11 cellular contexts compared by ENCODE assay signal in genomic region chr10:49080071-49080470, GRCh38. TPM values are rescaled to one million over a fixed set of nuclear protein-coding genes. Genes with fewer than 3 reads are reported as not detected.
DNase-seq lines count a peak whose midpoint lies in the region; ATAC-seq, FAIRE-seq and TF ChIP-seq lines count a peak whose summit lies in the region.
"Had no signal": no experiment of that assay in that cellular context is flagged by ENCODE, and none has a peak within 500 bp of the region (broad histone marks: within the 10 kb centered on the region; RNA-seq: fewer than 3 reads in every experiment).

No MANE protein-coding gene starts in this region.

- H3K27me3 ChIP-seq in liver (ENCODE audit: control insufficient read depth in 4 of 4, insufficient read depth in 4 of 4, low read length in 3 of 4): no peaks in the 10 kb centered on the region
- peaks cover 0 to 1% of the 10 kb centered on the region in 2 experiments; a peak in 1 of 5 replicates for H3K27me3 ChIP-seq in HepG2 (ENCODE audit: control insufficient read depth in 1 of 2, insufficient read depth in 2 of 2, low read length in 2 of 2)
- H3K27me3 ChIP-seq in right cardiac atrium (ENCODE audit: control insufficient read depth, insufficient read depth): no peaks in the 10 kb centered on the region
- no peaks in the 10 kb centered on the region for H3K27me3 ChIP-seq in upper lobe of right lung

- peaks cover 49% of the 10 kb centered on the region for H3K4me1 Mint-ChIP-seq in activated T-helper 2 cell treated with anti-CD3 and anti-CD28 coated beads, Interferon-gamma antibody, Interleukin-2, Interleukin-4, amounts not matched to agents 10 μg/mL and 5 μg/mL and 100 μg/mL, durations not matched to agents 14 hours and 24 hours and 36 hours (ENCODE audit: low read depth)

- DNase-seq in HepG2 (ENCODE audit: low spot score) (no peak), right cardiac atrium (peak in 2 of 3 donors; percentile 40 to 73), upper lobe of right lung (peak; percentile 80), H4 (ENCODE audit: low spot score) (no peak), SIG-M5 (lab: John Stamatoyannopoulos, UW) (no peak)
- DNase-seq in activated T-helper 2 cell treated with anti-CD3 and anti-CD28 coated beads, Interferon-gamma antibody, Interleukin-2, Interleukin-4, amounts not matched to agents 10 μg/mL and 5 μg/mL and 100 μg/mL, durations not matched to agents 14 hours and 24 hours and 36 hours (ENCODE audit: low spot score): no peak
- no peak for DNase-seq in stimulated activated CD4-positive, alpha-beta T cell treated with anti-CD3 and anti-CD28 coated beads, Interleukin-15, amount 100 ng/mL, for 24 hours
- DNase-seq: CD4-positive, alpha-beta T cell; SHP77 had no signal

- no peaks in the 10 kb centered on the region for H4K20me1 ChIP-seq in HepG2 (ENCODE audit: insufficient read depth, low read length)

- H3K27ac ChIP-seq in liver (ENCODE audit: low read depth in 1 of 2, low read length in 2 of 2) (peak overlapping the region; percentile 59 to 64), HepG2 (ENCODE audit: extremely low read length, insufficient read depth, low read length) (no peak overlapping the region), right cardiac atrium (ENCODE audit: low read length) (no peak overlapping the region), upper lobe of right lung (peak overlapping the region; percentile 47)
- H3K27ac ChIP-seq: epithelial cell of prostate had no signal

- no peak for FAIRE-seq in HepG2 (lab: Jason Lieb, UNC)

- H3K9me3 Mint-ChIP-seq in activated T-helper 2 cell treated with anti-CD3 and anti-CD28 coated beads, Interferon-gamma antibody, Interleukin-2, Interleukin-4, amounts not matched to agents 10 μg/mL and 5 μg/mL and 100 μg/mL, durations not matched to agents 14 hours and 24 hours and 36 hours: no peaks in the 10 kb centered on the region
- H3K9me3 Mint-ChIP-seq: CD4-positive, alpha-beta T cell had no signal

- no peak overlapping the region for H3K4me3 Mint-ChIP-seq in activated T-helper 2 cell treated with anti-CD3 and anti-CD28 coated beads, Interferon-gamma antibody, Interleukin-2, Interleukin-4, amounts not matched to agents 10 μg/mL and 5 μg/mL and 100 μg/mL, durations not matched to agents 14 hours and 24 hours and 36 hours (ENCODE audit: low read depth)
- H3K4me3 Mint-ChIP-seq: CD4-positive, alpha-beta T cell had no signal

- TF ChIP-seq POLR2A in HepG2 (IDR thresholded peaks at IDR 0.05; ENCODE audit: insufficient read depth in 1 of 2, low read depth in 2 of 2, low read length in 2 of 2): no peak

- no peak overlapping the region for H2AFZ ChIP-seq in HepG2 (ENCODE audit: low read length)

- no peaks in the 10 kb centered on the region for H3K79me2 ChIP-seq in HepG2 (ENCODE audit: insufficient read depth, low read length)

- 16% methylated on average over 1 of the region's 1 CpG for WGBS in liver
- WGBS in HepG2 (ENCODE audit: low lambda C conversion rate): 0% methylated on average over 1 of the region's 1 CpG
- WGBS in right cardiac atrium: 21% methylated on average over 1 of the region's 1 CpG

- H3K36me3 Mint-ChIP-seq in activated T-helper 2 cell treated with anti-CD3 and anti-CD28 coated beads, Interferon-gamma antibody, Interleukin-2, Interleukin-4, amounts not matched to agents 10 μg/mL and 5 μg/mL and 100 μg/mL, durations not matched to agents 14 hours and 24 hours and 36 hours (ENCODE audit: low read depth): no peaks in the 10 kb centered on the region

- H3K4me3 ChIP-seq in liver (ENCODE audit: low read depth in 1 of 3, low read length in 3 of 3) (no peak overlapping the region), HepG2 (replicated peaks in 1 of 3; ENCODE audit: insufficient read depth in 1 of 3, low read depth in 2 of 3, low read length in 3 of 3) (no peak overlapping the region), right cardiac atrium (ENCODE audit: low read length) (no peak overlapping the region), upper lobe of right lung (no peak overlapping the region)

- CTCF ChIA-PET in HepG2 (lab: Yijun Ruan, JAX; ENCODE audit: low intra/inter-chr PET ratio, low total read pairs): no interaction called here

- peaks cover 18 to 63% (median 48%) of the 10 kb centered on the region in 4 donors for H3K4me1 ChIP-seq in liver (ENCODE audit: control insufficient read depth in 4 of 4, insufficient read depth in 4 of 4, low read length in 3 of 4)
- peaks cover 18% of the 10 kb centered on the region for H3K4me1 ChIP-seq in HepG2 (ENCODE audit: insufficient read depth, low read length)
- H3K4me1 ChIP-seq in right cardiac atrium (ENCODE audit: control insufficient read depth, insufficient read depth, low read length): peaks cover 19% of the 10 kb centered on the region
- peaks cover 53% of the 10 kb centered on the region for H3K4me1 ChIP-seq in upper lobe of right lung

- POLR2A ChIA-PET in HepG2 (lab: Yijun Ruan, JAX): no interaction called here

- in situ Hi-C loops in HepG2 (cut with HindIII; ENCODE audit: extremely low pct_ligation_motif_present, low pct_unique_long_range_greater_than_20kb): no loop called here

- ATAC-seq in HepG2: no peak
- peak; percentile 58 to 84 for ATAC-seq in right cardiac atrium
- peak; percentile 91 for ATAC-seq in upper lobe of right lung

- no TSS peak for BruUV-seq in HepG2 (replicated peaks; lab: Mats Ljungman, UMichigan)

- no peak overlapping the region for H3K4me2 ChIP-seq in HepG2 (ENCODE audit: low read depth, low read length)

- intact Hi-C loops in HepG2 (cut with micrococcal nuclease; ENCODE audit: unreplicated experiment): no loop called here
- intact Hi-C loops in activated T-helper 2 cell treated with anti-CD3 and anti-CD28 coated beads, Interferon-gamma antibody, Interleukin-2, Interleukin-4, amounts not matched to agents 10 μg/mL and 5 μg/mL and 100 μg/mL, durations not matched to agents 14 hours and 24 hours and 36 hours (cut with micrococcal nuclease): loop anchor here (1.0 kb wide), 1 partner anchor 97 kb away; no protein-coding TSS in a partner anchor
- intact Hi-C loops in right cardiac atrium (cut with DNase I): no loop called here
- intact Hi-C loops in upper lobe of right lung (cut with DNase I): no loop called here

- TF ChIP-seq RAD21 in liver (IDR thresholded peaks at IDR 0.05) (no peak), HepG2 (CRISPR knock-in tag; IDR thresholded peaks at IDR 0.05) (no peak)

- no peaks in the 10 kb centered on the region for H3K27me3 Mint-ChIP-seq in activated T-helper 2 cell treated with anti-CD3 and anti-CD28 coated beads, Interferon-gamma antibody, Interleukin-2, Interleukin-4, amounts not matched to agents 10 μg/mL and 5 μg/mL and 100 μg/mL, durations not matched to agents 14 hours and 24 hours and 36 hours (ENCODE audit: low read depth)

- H3K36me3 ChIP-seq in liver (ENCODE audit: control insufficient read depth in 4 of 4, insufficient read depth in 3 of 4, low read depth in 1 of 4, low read length in 3 of 4) (no peaks in the 10 kb centered on the region), HepG2 (replicated peaks in 1 of 2; ENCODE audit: control insufficient read depth in 1 of 2, insufficient read depth in 2 of 2, low read length in 2 of 2) (no peaks in the 10 kb centered on the region), upper lobe of right lung (no peaks in the 10 kb centered on the region)

- H3K27ac Mint-ChIP-seq in activated T-helper 2 cell treated with anti-CD3 and anti-CD28 coated beads, Interferon-gamma antibody, Interleukin-2, Interleukin-4, amounts not matched to agents 10 μg/mL and 5 μg/mL and 100 μg/mL, durations not matched to agents 14 hours and 24 hours and 36 hours: peak overlapping the region; percentile 64
- H3K27ac Mint-ChIP-seq: CD4-positive, alpha-beta T cell had no signal

- TF ChIP-seq EP300 in HepG2 (IDR thresholded peaks at IDR 0.05; ENCODE audit: low read depth in 2 of 2, low read length in 2 of 2) (no peak), HepG2 (CRISPR knock-in tag; IDR thresholded peaks at IDR 0.05; ENCODE audit: borderline replicate concordance) (no peak)

- no peaks in the 10 kb centered on the region for H3K9me3 ChIP-seq in liver (ENCODE audit: control insufficient read depth in 4 of 4, low read length in 3 of 4)
- no peaks in the 10 kb centered on the region for H3K9me3 ChIP-seq in HepG2 (ENCODE audit: low read length)
- no peaks in the 10 kb centered on the region for H3K9me3 ChIP-seq in right cardiac atrium (ENCODE audit: control insufficient read depth, low read length)
- no peaks in the 10 kb centered on the region for H3K9me3 ChIP-seq in upper lobe of right lung

- H3K9ac ChIP-seq in liver (ENCODE audit: low read depth in 1 of 2, low read length in 2 of 2) (no peak overlapping the region), HepG2 (ENCODE audit: insufficient read depth, low read depth, low read length) (no peak overlapping the region)

- TF ChIP-seq CTCF in liver (IDR thresholded peaks at IDR 0.05; ENCODE audit: low read depth, low read length, missing input control) (no peak), HepG2 (CRISPR knock-in tag; IDR thresholded peaks at IDR 0.05) (no peak), upper lobe of right lung (IDR thresholded peaks at IDR 0.05) (no peak)

RNA-seq across cellular contexts. Expression of gene VSTM4, which starts 35.3 kb away (rescaled TPM):
- total RNA-seq in liver (1 to 10 TPM; 1.0 to 3.0 TPM), HepG2 (2016; rRNA removed; fragmentation: Illumina TruSeq; extraction: Trizol) (not detected in 2 replicates), right cardiac atrium (10 to 100 TPM; 20.3 to 23.8 (median 22.1) TPM), upper lobe of right lung (19.5 TPM)
- polyA plus RNA-seq in liver (1 to 10 TPM; 1.1 to 3.1 TPM), HepG2 (2011; rRNA removed) (not detected in 2 replicates), right cardiac atrium (9.9 TPM)
- total RNA-seq in HepG2 (2016; cell fraction: cytosol; rRNA removed; fragmentation: Illumina TruSeq; extraction: Trizol; ENCODE audit: low read depth): not detected in 2 replicates
- total RNA-seq in HepG2 (2016; cell fraction: insoluble cytoplasmic fraction; rRNA removed; fragmentation: Illumina TruSeq; extraction: Trizol): not detected in 2 replicates
- total RNA-seq in HepG2 (2016; cell fraction: membrane; rRNA removed; fragmentation: Illumina TruSeq; extraction: Trizol): not detected in 2 replicates
- not detected in 2 replicates for total RNA-seq in HepG2 (2016; cell fraction: nucleus; rRNA removed; fragmentation: Illumina TruSeq; extraction: Trizol)
- polyA plus RNA-seq in HepG2 (2011; cell fraction: cytosol; rRNA removed): not detected in 2 replicates
- polyA plus RNA-seq in HepG2 (2011; cell fraction: nucleus; rRNA removed): not detected in 2 replicates
- not detected in 2 replicates for polyA plus RNA-seq in HepG2 (2012)
- polyA plus RNA-seq in HepG2 (2016; cell fraction: cytosol; fragmentation: Illumina TruSeq; extraction: Trizol; ENCODE audit: low read depth): not detected in 2 replicates
- polyA plus RNA-seq in HepG2 (2016; cell fraction: insoluble cytoplasmic fraction; fragmentation: Illumina TruSeq; extraction: Trizol; ENCODE audit: low read depth): not detected in 2 replicates
- not detected in 2 replicates for polyA plus RNA-seq in HepG2 (2016; cell fraction: membrane; fragmentation: Illumina TruSeq; extraction: Trizol; ENCODE audit: low read depth)
- not detected in 2 replicates for polyA plus RNA-seq in HepG2 (2016; cell fraction: nucleus; fragmentation: Illumina TruSeq; extraction: Trizol; ENCODE audit: insufficient read depth, low read depth)
- 0.04 TPM in 1 of 2 replicates, not detected in the other for polyA minus RNA-seq in HepG2 (2011; rRNA and poly(A)+ RNA removed; ENCODE audit: low replicate concordance)
- polyA minus RNA-seq in HepG2 (2011; cell fraction: cytosol; rRNA and poly(A)+ RNA removed): not detected in 2 replicates
- not detected in 2 replicates for polyA minus RNA-seq in HepG2 (2011; cell fraction: nucleus; rRNA and poly(A)+ RNA removed)
- total RNA-seq in activated T-helper 2 cell treated with anti-CD3 and anti-CD28 coated beads, Interferon-gamma antibody, Interleukin-2, Interleukin-4, amounts not matched to agents 10 μg/mL and 5 μg/mL and 100 μg/mL, durations not matched to agents 14 hours and 24 hours and 36 hours: 0.53 and 0.57 TPM in 2 replicates
- total RNA-seq in H4 (2014; rRNA removed; shearing (Covaris generic)): 0.23 and 0.29 TPM in 2 replicates

RNA-seq across cellular contexts. Expression of gene FAM170B, which starts 53.8 kb away (rescaled TPM):
- not detected for total RNA-seq in liver
- not detected for polyA plus RNA-seq in liver
- not detected in 2 replicates for total RNA-seq in HepG2 (2016; rRNA removed; fragmentation: Illumina TruSeq; extraction: Trizol)
- not detected in 2 replicates for total RNA-seq in HepG2 (2016; cell fraction: cytosol; rRNA removed; fragmentation: Illumina TruSeq; extraction: Trizol; ENCODE audit: low read depth)
- total RNA-seq in HepG2 (2016; cell fraction: insoluble cytoplasmic fraction; rRNA removed; fragmentation: Illumina TruSeq; extraction: Trizol): not detected in 2 replicates
- not detected in 2 replicates for total RNA-seq in HepG2 (2016; cell fraction: membrane; rRNA removed; fragmentation: Illumina TruSeq; extraction: Trizol)
- not detected in 2 replicates for total RNA-seq in HepG2 (2016; cell fraction: nucleus; rRNA removed; fragmentation: Illumina TruSeq; extraction: Trizol)
- not detected in 2 replicates for polyA plus RNA-seq in HepG2 (2011; rRNA removed)
- polyA plus RNA-seq in HepG2 (2011; cell fraction: cytosol; rRNA removed): not detected in 2 replicates
- not detected in 2 replicates for polyA plus RNA-seq in HepG2 (2011; cell fraction: nucleus; rRNA removed)
- not detected in 2 replicates for polyA plus RNA-seq in HepG2 (2012)
- polyA plus RNA-seq in HepG2 (2016; cell fraction: cytosol; fragmentation: Illumina TruSeq; extraction: Trizol; ENCODE audit: low read depth): not detected in 2 replicates
- not detected in 2 replicates for polyA plus RNA-seq in HepG2 (2016; cell fraction: insoluble cytoplasmic fraction; fragmentation: Illumina TruSeq; extraction: Trizol; ENCODE audit: low read depth)
- not detected in 2 replicates for polyA plus RNA-seq in HepG2 (2016; cell fraction: membrane; fragmentation: Illumina TruSeq; extraction: Trizol; ENCODE audit: low read depth)
- not detected in 2 replicates for polyA plus RNA-seq in HepG2 (2016; cell fraction: nucleus; fragmentation: Illumina TruSeq; extraction: Trizol; ENCODE audit: insufficient read depth, low read depth)
- not detected in 2 replicates for polyA minus RNA-seq in HepG2 (2011; rRNA and poly(A)+ RNA removed; ENCODE audit: low replicate concordance)
- not detected in 2 replicates for polyA minus RNA-seq in HepG2 (2011; cell fraction: cytosol; rRNA and poly(A)+ RNA removed)
- polyA minus RNA-seq in HepG2 (2011; cell fraction: nucleus; rRNA and poly(A)+ RNA removed): not detected in 2 replicates
- total RNA-seq in activated T-helper 2 cell treated with anti-CD3 and anti-CD28 coated beads, Interferon-gamma antibody, Interleukin-2, Interleukin-4, amounts not matched to agents 10 μg/mL and 5 μg/mL and 100 μg/mL, durations not matched to agents 14 hours and 24 hours and 36 hours: not detected in 2 replicates
- total RNA-seq in right cardiac atrium: not detected
- not detected for polyA plus RNA-seq in right cardiac atrium
- total RNA-seq in upper lobe of right lung: not detected
- total RNA-seq in H4 (2014; rRNA removed; shearing (Covaris generic)): not detected in 2 replicates
- total RNA-seq: CD4-positive, alpha-beta T cell had no signal

Comparison
In these comparisons a context has a peak if more than half of its experiments do, and no peak if none do; other contexts are left out.
1. H3K27ac ChIP-seq: peak in liver (2 of 2) and upper lobe of right lung (single experiment); none in HepG2 (single experiment) and right cardiac atrium (single experiment).
2. DNase-seq: peak in right cardiac atrium (2 of 3) and upper lobe of right lung (single experiment); none in HepG2 (single experiment), activated T-helper 2 cell treated with anti-CD3 and anti-CD28 coated beads, Interferon-gamma antibody, Interleukin-2, Interleukin-4, amounts not matched to agents 10 μg/mL and 5 μg/mL and 100 μg/mL, durations not matched to agents 14 hours and 24 hours and 36 hours (single experiment), stimulated activated CD4-positive, alpha-beta T cell treated with anti-CD3 and anti-CD28 coated beads, Interleukin-15, amount 100 ng/mL, for 24 hours (single experiment), H4 (single experiment) and SIG-M5 (single experiment).